ENCODE assay signal across 2 cellular contexts in the genomic region with DNA sequence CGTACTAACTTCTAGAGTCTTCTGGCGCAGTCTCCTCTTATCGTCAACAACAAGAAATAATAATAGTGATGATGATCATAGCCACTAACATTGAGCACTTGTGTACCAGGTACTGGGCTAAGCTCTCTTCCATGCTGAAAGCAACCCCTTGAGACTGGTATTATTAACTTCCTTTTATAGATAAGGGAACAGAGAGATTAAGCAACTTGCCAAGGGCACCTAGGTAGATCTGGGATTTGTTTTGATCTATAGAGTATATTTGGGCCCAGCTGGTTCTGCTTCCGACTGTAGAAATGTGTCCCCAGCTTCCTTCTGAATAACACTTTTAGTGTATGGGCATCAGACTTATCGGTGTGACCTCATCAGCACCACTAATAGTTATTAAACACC.
TF ChIP-seq lines count a peak whose summit lies in the region.

No MANE protein-coding gene starts in this region.

TF ChIP-seq in SK-N-SH, 30 proteins besides CTCF, POLR2A, EP300 and RAD21 (continued from another document):
- TF ChIP-seq, protein P1, sequence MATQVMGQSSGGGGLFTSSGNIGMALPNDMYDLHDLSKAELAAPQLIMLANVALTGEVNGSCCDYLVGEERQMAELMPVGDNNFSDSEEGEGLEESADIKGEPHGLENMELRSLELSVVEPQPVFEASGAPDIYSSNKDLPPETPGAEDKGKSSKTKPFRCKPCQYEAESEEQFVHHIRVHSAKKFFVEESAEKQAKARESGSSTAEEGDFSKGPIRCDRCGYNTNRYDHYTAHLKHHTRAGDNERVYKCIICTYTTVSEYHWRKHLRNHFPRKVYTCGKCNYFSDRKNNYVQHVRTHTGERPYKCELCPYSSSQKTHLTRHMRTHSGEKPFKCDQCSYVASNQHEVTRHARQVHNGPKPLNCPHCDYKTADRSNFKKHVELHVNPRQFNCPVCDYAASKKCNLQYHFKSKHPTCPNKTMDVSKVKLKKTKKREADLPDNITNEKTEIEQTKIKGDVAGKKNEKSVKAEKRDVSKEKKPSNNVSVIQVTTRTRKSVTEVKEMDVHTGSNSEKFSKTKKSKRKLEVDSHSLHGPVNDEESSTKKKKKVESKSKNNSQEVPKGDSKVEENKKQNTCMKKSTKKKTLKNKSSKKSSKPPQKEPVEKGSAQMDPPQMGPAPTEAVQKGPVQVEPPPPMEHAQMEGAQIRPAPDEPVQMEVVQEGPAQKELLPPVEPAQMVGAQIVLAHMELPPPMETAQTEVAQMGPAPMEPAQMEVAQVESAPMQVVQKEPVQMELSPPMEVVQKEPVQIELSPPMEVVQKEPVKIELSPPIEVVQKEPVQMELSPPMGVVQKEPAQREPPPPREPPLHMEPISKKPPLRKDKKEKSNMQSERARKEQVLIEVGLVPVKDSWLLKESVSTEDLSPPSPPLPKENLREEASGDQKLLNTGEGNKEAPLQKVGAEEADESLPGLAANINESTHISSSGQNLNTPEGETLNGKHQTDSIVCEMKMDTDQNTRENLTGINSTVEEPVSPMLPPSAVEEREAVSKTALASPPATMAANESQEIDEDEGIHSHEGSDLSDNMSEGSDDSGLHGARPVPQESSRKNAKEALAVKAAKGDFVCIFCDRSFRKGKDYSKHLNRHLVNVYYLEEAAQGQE (IDR thresholded peaks at IDR 0.05; ENCODE audit: low read depth, low read length): no peak
- no peak for TF ChIP-seq NRF1 (IDR thresholded peaks at IDR 0.05; ENCODE audit: low read depth, low read length)
- TF ChIP-seq, protein P2, sequence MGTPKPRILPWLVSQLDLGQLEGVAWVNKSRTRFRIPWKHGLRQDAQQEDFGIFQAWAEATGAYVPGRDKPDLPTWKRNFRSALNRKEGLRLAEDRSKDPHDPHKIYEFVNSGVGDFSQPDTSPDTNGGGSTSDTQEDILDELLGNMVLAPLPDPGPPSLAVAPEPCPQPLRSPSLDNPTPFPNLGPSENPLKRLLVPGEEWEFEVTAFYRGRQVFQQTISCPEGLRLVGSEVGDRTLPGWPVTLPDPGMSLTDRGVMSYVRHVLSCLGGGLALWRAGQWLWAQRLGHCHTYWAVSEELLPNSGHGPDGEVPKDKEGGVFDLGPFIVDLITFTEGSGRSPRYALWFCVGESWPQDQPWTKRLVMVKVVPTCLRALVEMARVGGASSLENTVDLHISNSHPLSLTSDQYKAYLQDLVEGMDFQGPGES (IDR thresholded peaks at IDR 0.05; ENCODE audit: low read depth, low read length): no peak
- no peak for TF ChIP-seq ELF1 (IDR thresholded peaks at IDR 0.05)

TF ChIP-seq in SK-N-SH treated with all-trans-retinoic acid at 6 μM for 48 hours, 23 proteins besides CTCF, POLR2A, EP300 and RAD21 (continued from another document):
- TF ChIP-seq TOX (CRISPR knock-in tag; IDR thresholded peaks at IDR 0.05; ENCODE audit: borderline replicate concordance) (no peak), OSR1 (CRISPR knock-in tag; IDR thresholded peaks at IDR 0.05) (no peak), SNAI2 (CRISPR knock-in tag; IDR thresholded peaks at IDR 0.05) (no peak), TCF4 (CRISPR knock-in tag; IDR thresholded peaks at IDR 0.05; ENCODE audit: borderline replicate concordance) (no peak), ZNF70 (CRISPR knock-in tag; IDR thresholded peaks at IDR 0.05) (no peak), ARNTL (CRISPR knock-in tag; IDR thresholded peaks at IDR 0.05; ENCODE audit: borderline replicate concordance, low read depth) (no peak), PPARA (CRISPR knock-in tag; IDR thresholded peaks at IDR 0.05; ENCODE audit: borderline replicate concordance) (no peak), BACH2 (CRISPR knock-in tag; IDR thresholded peaks at IDR 0.05; ENCODE audit: borderline replicate concordance) (no peak), RARB (CRISPR knock-in tag; IDR thresholded peaks at IDR 0.05) (no peak)
- TF ChIP-seq, protein P3, sequence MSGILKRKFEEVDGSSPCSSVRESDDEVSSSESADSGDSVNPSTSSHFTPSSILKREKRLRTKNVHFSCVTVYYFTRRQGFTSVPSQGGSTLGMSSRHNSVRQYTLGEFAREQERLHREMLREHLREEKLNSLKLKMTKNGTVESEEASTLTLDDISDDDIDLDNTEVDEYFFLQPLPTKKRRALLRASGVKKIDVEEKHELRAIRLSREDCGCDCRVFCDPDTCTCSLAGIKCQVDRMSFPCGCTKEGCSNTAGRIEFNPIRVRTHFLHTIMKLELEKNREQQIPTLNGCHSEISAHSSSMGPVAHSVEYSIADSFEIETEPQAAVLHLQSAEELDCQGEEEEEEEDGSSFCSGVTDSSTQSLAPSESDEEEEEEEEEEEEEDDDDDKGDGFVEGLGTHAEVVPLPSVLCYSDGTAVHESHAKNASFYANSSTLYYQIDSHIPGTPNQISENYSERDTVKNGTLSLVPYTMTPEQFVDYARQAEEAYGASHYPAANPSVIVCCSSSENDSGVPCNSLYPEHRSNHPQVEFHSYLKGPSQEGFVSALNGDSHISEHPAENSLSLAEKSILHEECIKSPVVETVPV (CRISPR knock-in tag; IDR thresholded peaks at IDR 0.05): no peak
- TF ChIP-seq, protein P4, sequence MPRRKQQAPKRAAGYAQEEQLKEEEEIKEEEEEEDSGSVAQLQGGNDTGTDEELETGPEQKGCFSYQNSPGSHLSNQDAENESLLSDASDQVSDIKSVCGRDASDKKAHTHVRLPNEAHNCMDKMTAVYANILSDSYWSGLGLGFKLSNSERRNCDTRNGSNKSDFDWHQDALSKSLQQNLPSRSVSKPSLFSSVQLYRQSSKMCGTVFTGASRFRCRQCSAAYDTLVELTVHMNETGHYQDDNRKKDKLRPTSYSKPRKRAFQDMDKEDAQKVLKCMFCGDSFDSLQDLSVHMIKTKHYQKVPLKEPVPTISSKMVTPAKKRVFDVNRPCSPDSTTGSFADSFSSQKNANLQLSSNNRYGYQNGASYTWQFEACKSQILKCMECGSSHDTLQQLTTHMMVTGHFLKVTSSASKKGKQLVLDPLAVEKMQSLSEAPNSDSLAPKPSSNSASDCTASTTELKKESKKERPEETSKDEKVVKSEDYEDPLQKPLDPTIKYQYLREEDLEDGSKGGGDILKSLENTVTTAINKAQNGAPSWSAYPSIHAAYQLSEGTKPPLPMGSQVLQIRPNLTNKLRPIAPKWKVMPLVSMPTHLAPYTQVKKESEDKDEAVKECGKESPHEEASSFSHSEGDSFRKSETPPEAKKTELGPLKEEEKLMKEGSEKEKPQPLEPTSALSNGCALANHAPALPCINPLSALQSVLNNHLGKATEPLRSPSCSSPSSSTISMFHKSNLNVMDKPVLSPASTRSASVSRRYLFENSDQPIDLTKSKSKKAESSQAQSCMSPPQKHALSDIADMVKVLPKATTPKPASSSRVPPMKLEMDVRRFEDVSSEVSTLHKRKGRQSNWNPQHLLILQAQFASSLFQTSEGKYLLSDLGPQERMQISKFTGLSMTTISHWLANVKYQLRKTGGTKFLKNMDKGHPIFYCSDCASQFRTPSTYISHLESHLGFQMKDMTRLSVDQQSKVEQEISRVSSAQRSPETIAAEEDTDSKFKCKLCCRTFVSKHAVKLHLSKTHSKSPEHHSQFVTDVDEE (CRISPR knock-in tag; IDR thresholded peaks at IDR 0.05): no peak
